Comparison of ENCODE assay signal across 24 cellular contexts in genomic region chr4:3439391-3439790, GRCh38. TPM values are rescaled to one million over a fixed set of nuclear protein-coding genes. Genes with fewer than 3 reads are reported as not detected.
A peak's percentile ranks its signal among the peaks of the same experiment; 100 is the strongest.
DNase-seq lines count a peak whose midpoint lies in the region; ATAC-seq and TF ChIP-seq lines count a peak whose summit lies in the region.
"Had no signal": no experiment of that assay in that cellular context is flagged by ENCODE, and none has a peak within 500 bp of the region (broad histone marks: within the 10 kb centered on the region; RNA-seq: fewer than 3 reads in every experiment).

No MANE protein-coding gene starts in this region.

- H3K4me3 Mint-ChIP-seq in glutamatergic neuron (ENCODE audit: unreplicated experiment), result no peak overlapping the region
- H3K4me3 Mint-ChIP-seq in T-helper 2 cell treated with Interferon-gamma antibody and Interleukin-4, amounts not matched to agents 5 μg/mL and 100 μg/mL, for 36 hours, result no peak overlapping the region
- H3K4me3 Mint-ChIP-seq: CD4-positive, CD25-positive, alpha-beta regulatory T cell; GM23338 had no signal

- H3K4ac ChIP-seq in neuronal stem cell (ENCODE audit: low read length), result no peak overlapping the region

- H3K36me3 ChIP-seq in right atrium auricular region (no peaks in the 10 kb centered on the region), HEK293 (ENCODE audit: control insufficient read depth in 2 of 2, insufficient read depth in 1 of 2, low read length in 2 of 2) (no peaks in the 10 kb centered on the region), neuronal stem cell (replicated peaks in 1 of 2; ENCODE audit: control insufficient read depth in 2 of 2, insufficient read depth in 2 of 2, low read length in 2 of 2) (no peaks in the 10 kb centered on the region)
- H3K36me3 ChIP-seq: BE2C, HAP-1 had no signal

- no peak overlapping the region for H2BK15ac ChIP-seq in neuronal stem cell (ENCODE audit: low read length)

- H3K4me2 ChIP-seq in neuronal stem cell (ENCODE audit: insufficient read depth, low read length, poor library complexity, severe bottlenecking), result no peak overlapping the region
- H3K4me2 ChIP-seq: GM23338, PC-9 had no signal

- no peak overlapping the region for H3K4me3 ChIP-seq in right atrium auricular region
- no peak overlapping the region for H3K4me3 ChIP-seq in HEK293 (ENCODE audit: low read depth, low read length)
- H3K4me3 ChIP-seq in neuronal stem cell (ENCODE audit: low read length in 2 of 2), result no peak overlapping the region
- H3K4me3 ChIP-seq: GM23338, HAP-1, PC-9, SK-N-MC had no signal

- ATAC-seq in Right ventricle myocardium inferior, result no peak
- ATAC-seq: GM23338 had no signal

- H3K4me1 ChIP-seq in right atrium auricular region (peaks cover 0 to 8% of the 10 kb centered on the region in 2 donors), HEK293 (ENCODE audit: control insufficient read depth, insufficient read depth, low read length) (no peaks in the 10 kb centered on the region), neuronal stem cell (ENCODE audit: control insufficient read depth in 2 of 2, insufficient read depth in 1 of 2, low read depth in 1 of 2, low read length in 2 of 2) (peaks cover 4 to 8% of the 10 kb centered on the region in 2 donors)
- H3K4me1 ChIP-seq: BE2C, HAP-1 had no signal

- H2BK12ac ChIP-seq in neuronal stem cell (ENCODE audit: low read length), result no peak overlapping the region

- no CpG with 5 or more reads among the region's 16 CpGs for WGBS in neuronal stem cell (ENCODE audit: extremely low coverage in 2 of 2, insufficient read length in 2 of 2, insufficient replicate concordance in 1 of 2), 2 donors

- H3K36me3 Mint-ChIP-seq in glutamatergic neuron (ENCODE audit: unreplicated experiment), result no peaks in the 10 kb centered on the region
- H3K36me3 Mint-ChIP-seq in T-helper 2 cell treated with Interferon-gamma antibody and Interleukin-4, amounts not matched to agents 5 μg/mL and 100 μg/mL, for 36 hours (ENCODE audit: low read depth), result no peaks in the 10 kb centered on the region
- H3K36me3 Mint-ChIP-seq: CD4-positive, CD25-positive, alpha-beta regulatory T cell had no signal

- H3K9ac ChIP-seq in neuronal stem cell (ENCODE audit: low read depth, low read length, poor library complexity), result peak overlapping the region; percentile 44

- H3K23ac ChIP-seq in neuronal stem cell (ENCODE audit: low read depth, low read length, poor library complexity), result no peak overlapping the region

- H3K27me3 ChIP-seq in right atrium auricular region (no peaks in the 10 kb centered on the region), neuronal stem cell (ENCODE audit: control insufficient read depth in 3 of 3, insufficient read depth in 3 of 3, low read depth in 1 of 3, low read length in 3 of 3) (no peaks in the 10 kb centered on the region)
- H3K27me3 ChIP-seq: BE2C had no signal

- H2BK5ac ChIP-seq in neuronal stem cell (ENCODE audit: low read length), result no peak overlapping the region

- no peak for TF ChIP-seq CTCF in right atrium auricular region (IDR thresholded peaks at IDR 0.05)
- no peak for TF ChIP-seq CTCF in HEK293 (tag by site-specific recombination; IDR thresholded peaks at IDR 0.05)
- no peak for TF ChIP-seq CTCF in glutamatergic neuron (IDR thresholded peaks at IDR 0.05; ENCODE audit: partially characterized antibody, unreplicated experiment)

- H3K9me3 Mint-ChIP-seq in glutamatergic neuron (ENCODE audit: unreplicated experiment), result peaks cover 3% of the 10 kb centered on the region
- no peaks in the 10 kb centered on the region for H3K9me3 Mint-ChIP-seq in T-helper 2 cell treated with Interferon-gamma antibody and Interleukin-4, amounts not matched to agents 5 μg/mL and 100 μg/mL, for 36 hours
- H3K9me3 Mint-ChIP-seq: CD4-positive, CD25-positive, alpha-beta regulatory T cell; GM23338 had no signal

- no peak overlapping the region for H2AFZ ChIP-seq in neuronal stem cell (ENCODE audit: low read length)
- H2AFZ ChIP-seq: GM23338, PC-9 had no signal

- peak overlapping the region; percentile 71 for H3K18ac ChIP-seq in neuronal stem cell (ENCODE audit: low read length)

- no peaks in the 10 kb centered on the region for H3K9me3 ChIP-seq in right atrium auricular region
- H3K9me3 ChIP-seq in HEK293 (ENCODE audit: control insufficient read depth, insufficient read depth, low read depth, low read length), result no peaks in the 10 kb centered on the region
- peaks cover 0 to 2% of the 10 kb centered on the region in 2 donors for H3K9me3 ChIP-seq in neuronal stem cell (replicated peaks in 1 of 2; ENCODE audit: control insufficient read depth in 2 of 2, insufficient read depth in 1 of 2, low read depth in 1 of 2, low read length in 2 of 2)
- H3K9me3 ChIP-seq: BE2C, HAP-1 had no signal

- H3K4me1 Mint-ChIP-seq in glutamatergic neuron (ENCODE audit: low read depth, unreplicated experiment), result peaks cover 8% of the 10 kb centered on the region
- H3K4me1 Mint-ChIP-seq in T-helper 2 cell treated with Interferon-gamma antibody and Interleukin-4, amounts not matched to agents 5 μg/mL and 100 μg/mL, for 36 hours (ENCODE audit: low read depth), result no peaks in the 10 kb centered on the region
- H3K4me1 Mint-ChIP-seq: CD4-positive, CD25-positive, alpha-beta regulatory T cell had no signal

- POLR2A ChIA-PET in HEK293 (lab: Yijun Ruan, JAX), result no interaction called here

- no peak overlapping the region for H3K27ac Mint-ChIP-seq in glutamatergic neuron (ENCODE audit: unreplicated experiment)
- H3K27ac Mint-ChIP-seq in T-helper 2 cell treated with Interferon-gamma antibody and Interleukin-4, amounts not matched to agents 5 μg/mL and 100 μg/mL, for 36 hours, result no peak overlapping the region
- H3K27ac Mint-ChIP-seq: CD4-positive, CD25-positive, alpha-beta regulatory T cell had no signal

- H3K27ac ChIP-seq in right atrium auricular region, result no peak overlapping the region
- H3K27ac ChIP-seq in HEK293 (ENCODE audit: extremely low read depth, low read depth, low read length), result no peak overlapping the region
- H3K27ac ChIP-seq in neuronal stem cell (replicated peaks; ENCODE audit: low read length), result no peak overlapping the region
- H3K27ac ChIP-seq: HL-60, PC-9, SK-N-MC had no signal

- H3K79me1 ChIP-seq in neuronal stem cell (ENCODE audit: low read depth, low read length), result no peaks in the 10 kb centered on the region

- intact Hi-C loops in Right ventricle myocardium inferior (cut with DNase I), result no loop called here

- no peak overlapping the region for H4K91ac ChIP-seq in neuronal stem cell (ENCODE audit: low read depth, low read length, poor library complexity)

- DNase-seq in Right ventricle myocardium inferior (ENCODE audit: missing footprints) (peak; percentile 46), right atrium auricular region (ENCODE audit: low spot score) (no peak), glutamatergic neuron (peak; percentile 15), neuronal stem cell (ENCODE audit: low spot score) (no peak), NAMALWA (ENCODE audit: low spot score) (no peak)
- no peak for DNase-seq in T-helper 2 cell treated with Interferon-gamma antibody and Interleukin-4, amounts not matched to agents 5 μg/mL and 100 μg/mL, for 36 hours (ENCODE audit: low spot score)
- DNase-seq: 8988T; ACHN; BE2C; CD4-positive, CD25-positive, alpha-beta regulatory T cell; DMS153; DND-41; Kasumi-1; NCI-H526 treated with DMSO at 0.1 percent for 48 hours; SIG-M5 had no signal

- H2BK120ac ChIP-seq in neuronal stem cell (ENCODE audit: low read depth, low read length), result peak overlapping the region; percentile 18

- CTCF ChIA-PET in HEK293 (lab: Yijun Ruan, JAX), result no interaction called here

- H4K8ac ChIP-seq in neuronal stem cell (ENCODE audit: low read depth, low read length), result peak overlapping the region; percentile 82

- H3K27me3 Mint-ChIP-seq in glutamatergic neuron (ENCODE audit: unreplicated experiment), result no peaks in the 10 kb centered on the region
- no peaks in the 10 kb centered on the region for H3K27me3 Mint-ChIP-seq in T-helper 2 cell treated with Interferon-gamma antibody and Interleukin-4, amounts not matched to agents 5 μg/mL and 100 μg/mL, for 36 hours (ENCODE audit: low read depth)
- H3K27me3 Mint-ChIP-seq: CD4-positive, CD25-positive, alpha-beta regulatory T cell had no signal

- peak overlapping the region; percentile 56 for H3K14ac ChIP-seq in neuronal stem cell (ENCODE audit: low read length)

- H2AK5ac ChIP-seq in neuronal stem cell (ENCODE audit: low read depth, low read length), result no peak overlapping the region

TF ChIP-seq in HEK293, 187 proteins besides CTCF, POLR2A, EP300 and RAD21 (continues in another document):
- no peak for TF ChIP-seq ZNF280C (tag by site-specific recombination; IDR thresholded peaks at IDR 0.05)
- no peak for TF ChIP-seq ZNF701 (tag by site-specific recombination; IDR thresholded peaks at IDR 0.05)
- TF ChIP-seq GLIS2 (tag by site-specific recombination; IDR thresholded peaks at IDR 0.05), result 0 out of 2 replicates have a peak, but pooled peaks have one; percentile 28
- TF ChIP-seq ZNF510 (tag by site-specific recombination; IDR thresholded peaks at IDR 0.05; ENCODE audit: insufficient replicate concordance), result no peak

RNA-seq across cellular contexts. Expression of gene HGFAC, which starts 2.4 kb away (rescaled TPM):
- total RNA-seq in Right ventricle myocardium inferior (1.5 TPM), right atrium auricular region (not detected), glutamatergic neuron (ENCODE audit: unreplicated experiment) (9.4 TPM)
- 0.59 TPM for polyA plus RNA-seq in neuronal stem cell (2013, experiment 1 of 2)
- polyA plus RNA-seq in neuronal stem cell (2013, experiment 2 of 2), result 0.61 TPM
- total RNA-seq: CD4-positive, CD25-positive, alpha-beta regulatory T cell; M059J; NCI-H460; RPMI7951 had no signal
- polyA plus RNA-seq: GM23338 had no signal

RNA-seq across cellular contexts. Expression of gene DOK7, which starts 23.7 kb away (rescaled TPM):
- total RNA-seq in Right ventricle myocardium inferior (35.5 TPM), right atrium auricular region (10 to 100 TPM; 31.0 to 68.9 TPM), glutamatergic neuron (ENCODE audit: unreplicated experiment) (5.1 TPM)
- 0.14 TPM for polyA plus RNA-seq in neuronal stem cell (2013, experiment 1 of 2)
- polyA plus RNA-seq in neuronal stem cell (2013, experiment 2 of 2), result 0.11 TPM
- total RNA-seq: CD4-positive, CD25-positive, alpha-beta regulatory T cell; RPMI7951 had no signal

Comparison
In these comparisons a context has a peak if more than half of its experiments do, and no peak if none do; other contexts are left out.
1. DNase-seq: peak in Right ventricle myocardium inferior (single experiment) and glutamatergic neuron (single experiment); none in right atrium auricular region (single experiment), neuronal stem cell (single experiment), T-helper 2 cell treated with Interferon-gamma antibody and Interleukin-4, amounts not matched to agents 5 μg/mL and 100 μg/mL, for 36 hours (single experiment) and NAMALWA (single experiment).